18 cellular contexts compared by ENCODE assay signal in the genomic region with DNA sequence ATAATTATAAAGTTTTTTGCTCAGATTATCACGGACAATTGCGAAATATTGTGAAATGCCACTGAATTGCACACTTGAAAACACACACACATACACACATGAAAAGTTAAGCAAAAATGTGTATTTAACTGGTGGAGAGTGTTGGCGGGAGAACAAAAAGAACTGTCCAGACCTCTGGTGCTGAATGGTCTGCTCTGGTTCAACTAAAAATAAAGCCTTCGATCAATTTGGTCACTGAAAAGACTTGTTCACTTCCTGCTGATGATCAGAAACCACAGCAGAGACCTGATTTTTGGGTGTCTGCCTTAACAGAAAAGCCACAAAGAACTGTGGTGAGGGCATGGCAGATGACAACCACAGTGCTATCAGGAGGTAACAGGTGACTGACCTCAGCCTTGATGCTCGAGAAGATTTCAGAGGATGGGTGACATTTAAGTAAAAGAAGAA. TPM values are rescaled to one million over a fixed set of nuclear protein-coding genes. Genes with fewer than 3 reads are reported as not detected.
A peak's percentile ranks its signal among the peaks of the same experiment; 100 is the strongest.
DNase-seq lines count a peak whose midpoint lies in the region; ATAC-seq and TF ChIP-seq lines count a peak whose summit lies in the region.
"Had no signal": no experiment of that assay in that cellular context is flagged by ENCODE, and none has a peak within 500 bp of the region (broad histone marks: within the 10 kb centered on the region; RNA-seq: fewer than 3 reads in every experiment).

No MANE protein-coding gene starts in this region.

- no peaks in the 10 kb centered on the region for H3F3A ChIP-seq in GM23338 (replicated peaks; ENCODE audit: low read depth)

- TF ChIP-seq CTCF in GM23338 (conservative IDR thresholded peaks at IDR 0.05; ENCODE audit: low read depth in 2 of 2) (no peak), fibroblast of mammary gland (conservative IDR thresholded peaks at IDR 0.05; ENCODE audit: control insufficient read depth, insufficient read depth, low read depth, low read length) (no peak)

- no peaks in the 10 kb centered on the region for H3K36me3 Mint-ChIP-seq in GM23338 (ENCODE audit: low read depth)
- no peaks in the 10 kb centered on the region for H3K36me3 Mint-ChIP-seq in activated CD8-positive, alpha-beta T cell treated with anti-CD3 and anti-CD28 coated beads, Interleukin-2, amount 10 ng/mL, durations not matched to agents 7 days and 5 days (ENCODE audit: low read depth)
- H3K36me3 Mint-ChIP-seq: naive thymus-derived CD8-positive, alpha-beta T cell; stimulated activated memory B cell treated with anti-CD40 and anti-IgM and Interleukin-4, amounts not matched to agents 10 μg/mL and 1 μg/mL and 100 μg/mL, for 72 hours had no signal

- H3K27me3 Mint-ChIP-seq in GM23338 (ENCODE audit: insufficient read depth, low read depth, poor library complexity) = peaks cover 5% of the 10 kb centered on the region
- peaks cover 22% of the 10 kb centered on the region for H3K27me3 Mint-ChIP-seq in activated CD8-positive, alpha-beta T cell treated with anti-CD3 and anti-CD28 coated beads, Interleukin-2, amount 10 ng/mL, durations not matched to agents 7 days and 5 days (ENCODE audit: low read depth)

- CTCF ChIA-PET in activated CD8-positive, alpha-beta T cell treated with anti-CD3 and anti-CD28 coated beads, Interleukin-2, amount 10 ng/mL, durations not matched to agents 7 days and 5 days (lab: Charles Lee) = interaction anchor here (1.0 kb wide), 1 partner anchor 39 kb away, joined by 3 read pairs; no protein-coding TSS in a partner anchor

- H3K4me3 ChIP-seq in GM23338 (no peak overlapping the region), fibroblast of mammary gland (ENCODE audit: control insufficient read depth, low read depth, low read length) (no peak overlapping the region), MG63 (no peak overlapping the region)
- H3K4me3 ChIP-seq: adrenal gland, SJCRH30 had no signal

- no peak overlapping the region for H3K4me3 Mint-ChIP-seq in GM23338
- H3K4me3 Mint-ChIP-seq in activated CD8-positive, alpha-beta T cell treated with anti-CD3 and anti-CD28 coated beads, Interleukin-2, amount 10 ng/mL, durations not matched to agents 7 days and 5 days = no peak overlapping the region
- H3K4me3 Mint-ChIP-seq: B cell; naive thymus-derived CD8-positive, alpha-beta T cell; stimulated activated memory B cell treated with anti-CD40 and anti-IgM and Interleukin-4, amounts not matched to agents 10 μg/mL and 1 μg/mL and 100 μg/mL, for 72 hours had no signal

- ATAC-seq in GM23338 = no peak
- peak; percentile 27 for ATAC-seq in activated CD8-positive, alpha-beta T cell treated with anti-CD3 and anti-CD28 coated beads, Interleukin-2, amount 10 ng/mL, durations not matched to agents 7 days and 5 days
- no peak for ATAC-seq in GM21367 (IDR thresholded peaks at IDR 0.05; ENCODE audit: unreplicated experiment)
- ATAC-seq: left cardiac atrium; naive thymus-derived CD8-positive, alpha-beta T cell; stimulated activated memory B cell treated with anti-CD40 and anti-IgM and Interleukin-4, amounts not matched to agents 10 μg/mL and 1 μg/mL and 100 μg/mL, for 72 hours had no signal

- no peaks in the 10 kb centered on the region for H3K9me2 ChIP-seq in GM23338 (ENCODE audit: insufficient read depth)

- H3K4me1 ChIP-seq in GM23338 (ENCODE audit: insufficient read depth) = no peaks in the 10 kb centered on the region
- H3K4me1 ChIP-seq: SJCRH30 had no signal

- H3K27me3 ChIP-seq in GM23338 (ENCODE audit: insufficient read depth) = no peaks in the 10 kb centered on the region
- peaks cover 34% of the 10 kb centered on the region for H3K27me3 ChIP-seq in MG63
- H3K27me3 ChIP-seq: adrenal gland had no signal

- DNase-seq in A172 (ENCODE audit: low spot score) (peak; percentile 47), GM23338 (ENCODE audit: low spot score) (peak; percentile 44), fibroblast of mammary gland (ENCODE audit: low read depth) (peak; percentile 22), DMS 273 (lab: John Stamatoyannopoulos, UW; ENCODE audit: unreplicated experiment) (no peak), MG63 (no peak), hypothalamus (lab: John Stamatoyannopoulos, UW) (no peak)
- peak; percentile 46 for DNase-seq in activated CD8-positive, alpha-beta T cell treated with anti-CD3 and anti-CD28 coated beads, Interleukin-2, amount 10 ng/mL, durations not matched to agents 7 days and 5 days
- DNase-seq: left cardiac atrium; NCI-H2081; NCI-H69; stimulated activated CD4-positive, alpha-beta T cell treated with anti-CD3 and anti-CD28 coated beads, Interleukin-2, amount 100 ng/mL, for 48 hours; WERI-Rb-1 had no signal

- POLR2A ChIA-PET in activated CD8-positive, alpha-beta T cell treated with anti-CD3 and anti-CD28 coated beads, Interleukin-2, amount 10 ng/mL, durations not matched to agents 7 days and 5 days (lab: Charles Lee) = no interaction called here

- H2AFZ ChIP-seq in GM23338 = no peak overlapping the region

- no peak overlapping the region for H3K27ac ChIP-seq in GM23338 (ENCODE audit: low read depth)
- H3K27ac ChIP-seq: adrenal gland, SJCRH30, WERI-Rb-1 had no signal

- H3K4me1 Mint-ChIP-seq in GM23338 = peaks cover 4% of the 10 kb centered on the region; the same call in 1 of the 3 replicates
- peaks cover 9% of the 10 kb centered on the region for H3K4me1 Mint-ChIP-seq in activated CD8-positive, alpha-beta T cell treated with anti-CD3 and anti-CD28 coated beads, Interleukin-2, amount 10 ng/mL, durations not matched to agents 7 days and 5 days (ENCODE audit: low read depth)
- H3K4me1 Mint-ChIP-seq: B cell; stimulated activated memory B cell treated with anti-CD40 and anti-IgM and Interleukin-4, amounts not matched to agents 10 μg/mL and 1 μg/mL and 100 μg/mL, for 72 hours had no signal

- H4K20me1 ChIP-seq in GM23338 (replicated peaks; ENCODE audit: insufficient read depth) = no peaks in the 10 kb centered on the region

- no peaks in the 10 kb centered on the region for H3K9me3 Mint-ChIP-seq in GM23338
- no peaks in the 10 kb centered on the region for H3K9me3 Mint-ChIP-seq in activated CD8-positive, alpha-beta T cell treated with anti-CD3 and anti-CD28 coated beads, Interleukin-2, amount 10 ng/mL, durations not matched to agents 7 days and 5 days (ENCODE audit: insufficient read depth)
- H3K9me3 Mint-ChIP-seq: naive thymus-derived CD8-positive, alpha-beta T cell; stimulated activated memory B cell treated with anti-CD40 and anti-IgM and Interleukin-4, amounts not matched to agents 10 μg/mL and 1 μg/mL and 100 μg/mL, for 72 hours had no signal

- no peaks in the 10 kb centered on the region for H3K79me2 ChIP-seq in GM23338 (replicated peaks; ENCODE audit: insufficient read depth)

- H3K36me3 ChIP-seq in GM23338 (ENCODE audit: insufficient read depth) (no peaks in the 10 kb centered on the region), MG63 (no peaks in the 10 kb centered on the region)
- H3K36me3 ChIP-seq: adrenal gland, SJCRH30, WERI-Rb-1 had no signal

- H3K9me3 ChIP-seq in MG63 = 0 out of 2 replicates have a peak, but pooled peaks cover 3% of the 10 kb centered on the region
- H3K9me3 ChIP-seq: adrenal gland, SJCRH30 had no signal

- H3K4me2 ChIP-seq in GM23338 = no peak overlapping the region

- H3K27ac Mint-ChIP-seq in GM23338 = no peak overlapping the region
- H3K27ac Mint-ChIP-seq in activated CD8-positive, alpha-beta T cell treated with anti-CD3 and anti-CD28 coated beads, Interleukin-2, amount 10 ng/mL, durations not matched to agents 7 days and 5 days = peak overlapping the region; percentile 4
- H3K27ac Mint-ChIP-seq: B cell; stimulated activated memory B cell treated with anti-CD40 and anti-IgM and Interleukin-4, amounts not matched to agents 10 μg/mL and 1 μg/mL and 100 μg/mL, for 72 hours had no signal

TF ChIP-seq in GM23338, 12 proteins besides CTCF, POLR2A, EP300 and RAD21 (continues in another document):
- no peak for TF ChIP-seq NANOG (IDR thresholded peaks at IDR 0.05; ENCODE audit: borderline replicate concordance)

RNA-seq across cellular contexts. Expression of a gene that starts 4.0 kb away (rescaled TPM):
- 0.67 TPM in 1 of 2 replicates, not detected in the other for total RNA-seq in A172 (2014; rRNA removed; shearing (Covaris generic))
- not detected in 2 replicates for total RNA-seq in GM23338 (2014; rRNA removed; shearing (Covaris generic))
- not detected in 2 replicates for polyA plus RNA-seq in GM23338 (2016; fragmentation: Nextera tagmentation; extraction: Ambion mirVana)
- total RNA-seq in activated CD8-positive, alpha-beta T cell treated with anti-CD3 and anti-CD28 coated beads, Interleukin-2, amount 10 ng/mL, durations not matched to agents 7 days and 5 days = not detected
- not detected in 2 replicates for total RNA-seq in MG63 (2014; rRNA removed; shearing (Covaris generic); ENCODE audit: low replicate concordance)
- total RNA-seq: adrenal gland; B cell; left cardiac atrium; naive thymus-derived CD8-positive, alpha-beta T cell; SJCRH30 had no signal
- polyA plus RNA-seq: adrenal gland; naive thymus-derived CD8-positive, alpha-beta T cell had no signal

Comparison
In these comparisons a context has a peak if more than half of its experiments do, and no peak if none do; other contexts are left out.
1. DNase-seq: peak in A172 (single experiment), GM23338 (single experiment), activated CD8-positive, alpha-beta T cell treated with anti-CD3 and anti-CD28 coated beads, Interleukin-2, amount 10 ng/mL, durations not matched to agents 7 days and 5 days (single experiment) and fibroblast of mammary gland (single experiment); none in DMS 273 (single experiment), MG63 (single experiment) and hypothalamus (0 of 51).